Comparison of ENCODE assay signal across 25 cellular contexts in genomic region chr2:68046642-68047240, GRCh38.
"Had no signal": no experiment of that assay in that cellular context is flagged by ENCODE, and none has a peak within 500 bp of the region (broad histone marks: within the 10 kb centered on the region; RNA-seq: fewer than 3 reads in every experiment).

No MANE protein-coding gene starts in this region.

- H3K27me3 Mint-ChIP-seq: activated naive CD4-positive, alpha-beta T cell treated with anti-CD3 and anti-CD28 coated beads, Interleukin-2, amount 50 U/mL, for 24 hours; activated naive CD8-positive, alpha-beta T cell treated with anti-CD3 and anti-CD28 coated beads, Interleukin-2, amount 50 U/mL, for 24 hours; stimulated activated memory B cell treated with anti-CD40 and anti-IgM and Interleukin-4, amounts not matched to agents 10 μg/mL and 1 μg/mL and 100 μg/mL, for 72 hours; stimulated activated naive CD8-positive, alpha-beta T cell treated with anti-CD3 and anti-CD28 coated beads, Interleukin-15, amount 100 ng/mL, for 72 hours had no signal

- H3K36me3 ChIP-seq: prostate gland, sigmoid colon had no signal

- H3K27me3 ChIP-seq: esophagus muscularis mucosa, neutrophil, sigmoid colon, upper lobe of right lung had no signal

- H3K4me1 Mint-ChIP-seq: nephron progenitor cell had no signal

- H3K9me3 ChIP-seq: esophagus muscularis mucosa, left ventricle myocardium inferior, neutrophil, prostate gland, sigmoid colon, upper lobe of right lung had no signal

- DNase-seq: activated CD4-positive, alpha-beta T cell treated with anti-CD3 and anti-CD28 coated beads for 4 hours; activated CD4-positive, alpha-beta T cell treated with anti-CD3 and anti-CD28 coated beads, Interleukin-2, amount 50 U/mL, for 4 hours; activated CD4-positive, CD25-positive, alpha-beta regulatory T cell; activated CD8-positive, alpha-beta memory T cell treated with anti-CD3 and anti-CD28 coated beads for 24 hours; activated naive CD8-positive, alpha-beta T cell treated with anti-CD3 and anti-CD28 coated beads, Interleukin-2, amount 50 U/mL, for 24 hours; dermis blood vessel endothelial cell; effector CD4-positive, alpha-beta T cell; islet precursor cell; left ventricle myocardium inferior; nephron progenitor cell; sigmoid colon; small intestine; stimulated activated CD4-positive, alpha-beta T cell treated with anti-CD3 and anti-CD28 coated beads, Interleukin-1b, Interleukin-23, amount 100 ng/mL, for 48 hours; stimulated activated CD4-positive, alpha-beta T cell treated with anti-CD3 and anti-CD28 coated beads, Interleukin-4, amount 100 ng/mL, for 4 hours; stimulated activated CD8-positive, alpha-beta memory T cell treated with anti-CD3 and anti-CD28 coated beads, Interleukin-4, amount 100 ng/mL, for 48 hours; stimulated activated naive CD8-positive, alpha-beta T cell treated with anti-CD3 and anti-CD28 coated beads, Interleukin-15, amount 100 ng/mL, for 72 hours; substantia nigra; upper lobe of right lung had no signal

- H3K27ac Mint-ChIP-seq: activated naive CD8-positive, alpha-beta T cell treated with anti-CD3 and anti-CD28 coated beads, Interleukin-2, amount 50 U/mL, for 24 hours; activated T-helper 2 cell treated with anti-CD3 and anti-CD28 coated beads, Interferon-gamma antibody, Interleukin-2, Interleukin-4, amounts not matched to agents 10 μg/mL and 5 μg/mL and 100 μg/mL, durations not matched to agents 14 hours and 24 hours and 36 hours; nephron progenitor cell; stimulated activated memory B cell treated with anti-CD40 and anti-IgM and Interleukin-4, amounts not matched to agents 10 μg/mL and 1 μg/mL and 100 μg/mL, for 72 hours; stimulated activated naive CD8-positive, alpha-beta T cell treated with anti-CD3 and anti-CD28 coated beads, Interleukin-15, amount 100 ng/mL, for 72 hours had no signal

- H3K4me1 ChIP-seq: upper lobe of right lung had no signal

- H3K9me3 Mint-ChIP-seq: activated naive CD4-positive, alpha-beta T cell treated with anti-CD3 and anti-CD28 coated beads, Interleukin-2, amount 50 U/mL, for 24 hours; activated naive CD8-positive, alpha-beta T cell treated with anti-CD3 and anti-CD28 coated beads, Interleukin-2, amount 50 U/mL, for 24 hours; activated T-helper 2 cell treated with anti-CD3 and anti-CD28 coated beads, Interferon-gamma antibody, Interleukin-2, Interleukin-4, amounts not matched to agents 10 μg/mL and 5 μg/mL and 100 μg/mL, durations not matched to agents 14 hours and 24 hours and 36 hours; nephron progenitor cell; stimulated activated memory B cell treated with anti-CD40 and anti-IgM and Interleukin-4, amounts not matched to agents 10 μg/mL and 1 μg/mL and 100 μg/mL, for 72 hours; stimulated activated naive CD8-positive, alpha-beta T cell treated with anti-CD3 and anti-CD28 coated beads, Interleukin-15, amount 100 ng/mL, for 72 hours had no signal

- H3K4me3 ChIP-seq: esophagus muscularis mucosa, left ventricle myocardium inferior, lung, prostate gland, sigmoid colon, upper lobe of right lung had no signal

- H3K27ac ChIP-seq: esophagus muscularis mucosa, left ventricle myocardium inferior, neutrophil, upper lobe of right lung had no signal

- ATAC-seq: activated naive CD8-positive, alpha-beta T cell treated with anti-CD3 and anti-CD28 coated beads, Interleukin-2, amount 50 U/mL, for 24 hours; stimulated activated memory B cell treated with anti-CD40 and anti-IgM and Interleukin-4, amounts not matched to agents 10 μg/mL and 1 μg/mL and 100 μg/mL, for 72 hours; stimulated activated naive CD8-positive, alpha-beta T cell treated with anti-CD3 and anti-CD28 coated beads, Interleukin-15, amount 100 ng/mL, for 72 hours; upper lobe of right lung had no signal

- H3K4me3 Mint-ChIP-seq: activated naive CD4-positive, alpha-beta T cell treated with anti-CD3 and anti-CD28 coated beads, Interleukin-2, amount 50 U/mL, for 24 hours; activated naive CD8-positive, alpha-beta T cell treated with anti-CD3 and anti-CD28 coated beads, Interleukin-2, amount 50 U/mL, for 24 hours; nephron progenitor cell; stimulated activated memory B cell treated with anti-CD40 and anti-IgM and Interleukin-4, amounts not matched to agents 10 μg/mL and 1 μg/mL and 100 μg/mL, for 72 hours; stimulated activated naive CD8-positive, alpha-beta T cell treated with anti-CD3 and anti-CD28 coated beads, Interleukin-15, amount 100 ng/mL, for 72 hours had no signal
